Comparison of ENCODE assay signal across 8 cellular contexts in the genomic region with DNA sequence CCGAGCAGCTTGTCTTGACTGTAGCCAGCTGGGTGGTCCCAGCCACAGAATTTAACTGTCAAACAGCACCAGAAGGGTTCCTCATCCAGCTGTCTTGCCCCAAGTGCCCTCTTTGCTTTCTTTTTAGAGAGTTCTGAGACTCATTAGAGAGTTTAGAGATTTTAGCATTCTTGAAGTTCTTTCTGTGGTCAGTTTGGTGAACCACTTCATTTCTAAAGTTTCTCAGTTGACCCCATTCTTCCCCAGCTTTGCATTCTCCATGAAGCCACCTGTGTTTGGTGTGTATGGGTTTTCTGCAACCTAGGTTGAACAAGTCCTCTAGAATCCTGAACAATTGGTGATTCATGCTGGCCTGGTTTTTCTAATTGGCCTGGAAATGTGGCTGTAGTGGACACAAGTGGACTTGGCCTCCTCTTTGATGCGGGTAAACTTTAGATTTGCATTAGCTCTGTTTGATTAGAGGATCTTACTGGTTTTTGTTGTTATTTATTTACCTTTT. TPM values are rescaled to one million over a fixed set of nuclear protein-coding genes. Genes with fewer than 3 reads are reported as not detected.
DNase-seq lines count a peak whose midpoint lies in the region; ATAC-seq and TF ChIP-seq lines count a peak whose summit lies in the region.

No MANE protein-coding gene starts in this region.

- POLR2A ChIA-PET in Caco-2 (lab: Charles Lee), result interaction anchor here (0.6 kb wide), 1 partner anchor 34 kb away, joined by 3 read pairs; no protein-coding TSS in a partner anchor

- H3K27ac Mint-ChIP-seq in Caco-2 (ENCODE audit: unreplicated experiment), result peak overlapping the region; percentile 53
- H3K27ac Mint-ChIP-seq in effector memory CD8-positive, alpha-beta T cell, result peak overlapping the region in 1 of 2 donors; percentile 81
- peak overlapping the region; percentile 30 for H3K27ac Mint-ChIP-seq in stimulated activated memory B cell treated with anti-CD40 and anti-IgM and Interleukin-4, amounts not matched to agents 10 μg/mL and 1 μg/mL and 100 μg/mL, for 72 hours

- BruUV-seq in Caco-2 (replicated peaks; lab: Mats Ljungman, UMichigan), result no TSS peak

- no peak for DNase-seq in Caco-2
- no peak for DNase-seq in effector memory CD8-positive, alpha-beta T cell
- DNase-seq in NCI-H2081 treated with DMSO at 0.1 percent for 48 hours (lab: John Stamatoyannopoulos, UW), result no peak
- DNase-seq in vagina (ENCODE audit: extremely low spot score in 2 of 2), result no peak
- DNase-seq in activated T-cell treated with anti-CD3 and anti-CD28 coated beads, Interleukin-2, amount 50 U/mL, for 1 hour, result no peak

- ATAC-seq in GM21447 (IDR thresholded peaks at IDR 0.05; ENCODE audit: unreplicated experiment) (peak; percentile 92), HG03575 (IDR thresholded peaks at IDR 0.05; ENCODE audit: extremely low read depth, insufficient number of reproducible peaks, low FRiP score, unreplicated experiment) (peak; percentile 85)
- peak; percentile 85 for ATAC-seq in effector memory CD8-positive, alpha-beta T cell (replicated peaks)
- peak; percentile 66 for ATAC-seq in stimulated activated memory B cell treated with anti-CD40 and anti-IgM and Interleukin-4, amounts not matched to agents 10 μg/mL and 1 μg/mL and 100 μg/mL, for 72 hours

- peaks cover 11% of the 10 kb centered on the region for H3K4me1 Mint-ChIP-seq in Caco-2 (ENCODE audit: low read depth, unreplicated experiment)
- peaks cover 3 to 20% of the 10 kb centered on the region in 2 donors for H3K4me1 Mint-ChIP-seq in effector memory CD8-positive, alpha-beta T cell (ENCODE audit: low read depth in 2 of 2)
- peaks cover 70% of the 10 kb centered on the region for H3K4me1 Mint-ChIP-seq in stimulated activated memory B cell treated with anti-CD40 and anti-IgM and Interleukin-4, amounts not matched to agents 10 μg/mL and 1 μg/mL and 100 μg/mL, for 72 hours

- H3K4me3 Mint-ChIP-seq in Caco-2 (ENCODE audit: unreplicated experiment), result no peak overlapping the region
- peak overlapping the region in 1 of 2 donors; percentile 57 for H3K4me3 Mint-ChIP-seq in effector memory CD8-positive, alpha-beta T cell
- no peak overlapping the region for H3K4me3 Mint-ChIP-seq in stimulated activated memory B cell treated with anti-CD40 and anti-IgM and Interleukin-4, amounts not matched to agents 10 μg/mL and 1 μg/mL and 100 μg/mL, for 72 hours

- no peak overlapping the region for H3K4me3 ChIP-seq in Caco-2 (ENCODE audit: low read depth, low read length)
- no peak overlapping the region for H3K4me3 ChIP-seq in vagina

- peaks cover 52% of the 10 kb centered on the region for H3K36me3 Mint-ChIP-seq in Caco-2 (ENCODE audit: insufficient read depth, unreplicated experiment)
- H3K36me3 Mint-ChIP-seq in effector memory CD8-positive, alpha-beta T cell (ENCODE audit: insufficient read depth), result peaks cover 4% of the 10 kb centered on the region
- H3K36me3 Mint-ChIP-seq in stimulated activated memory B cell treated with anti-CD40 and anti-IgM and Interleukin-4, amounts not matched to agents 10 μg/mL and 1 μg/mL and 100 μg/mL, for 72 hours, result no peaks in the 10 kb centered on the region

- TF ChIP-seq CTCF in Caco-2 (IDR thresholded peaks at IDR 0.05; ENCODE audit: insufficient read depth in 1 of 2, low read depth in 1 of 2, low read length in 1 of 2, severe bottlenecking in 1 of 2, unreplicated experiment in 1 of 2) (no peak), vagina (IDR thresholded peaks at IDR 0.05) (no peak)

- no peaks in the 10 kb centered on the region for H3K27me3 Mint-ChIP-seq in Caco-2 (ENCODE audit: insufficient read depth, unreplicated experiment)
- no peaks in the 10 kb centered on the region for H3K27me3 Mint-ChIP-seq in effector memory CD8-positive, alpha-beta T cell
- H3K27me3 Mint-ChIP-seq in stimulated activated memory B cell treated with anti-CD40 and anti-IgM and Interleukin-4, amounts not matched to agents 10 μg/mL and 1 μg/mL and 100 μg/mL, for 72 hours, result no peaks in the 10 kb centered on the region

- H3K9me3 ChIP-seq in Caco-2, result no peaks in the 10 kb centered on the region
- H3K9me3 ChIP-seq in vagina, result no peaks in the 10 kb centered on the region

- intact Hi-C loops in Caco-2 (cut with micrococcal nuclease; ENCODE audit: unreplicated experiment), result no loop called here
- intact Hi-C loops in vagina (cut with DNase I), result no loop called here

- no peak overlapping the region for H3K27ac ChIP-seq in vagina

- CTCF ChIA-PET in Caco-2 (lab: Charles Lee), result interaction anchor here (0.7 to 0.8 kb wide), 2 partner anchors 24 to 80 kb away, joined by 3 to 9 read pairs; no protein-coding TSS in a partner anchor

- no peaks in the 10 kb centered on the region for H3K9me3 Mint-ChIP-seq in Caco-2 (ENCODE audit: unreplicated experiment)
- H3K9me3 Mint-ChIP-seq in effector memory CD8-positive, alpha-beta T cell, result no peaks in the 10 kb centered on the region
- no peaks in the 10 kb centered on the region for H3K9me3 Mint-ChIP-seq in stimulated activated memory B cell treated with anti-CD40 and anti-IgM and Interleukin-4, amounts not matched to agents 10 μg/mL and 1 μg/mL and 100 μg/mL, for 72 hours

- TF ChIP-seq POLR2A in vagina (IDR thresholded peaks at IDR 0.05), result no peak

- H3K4me1 ChIP-seq in Caco-2 (peaks cover 68% of the 10 kb centered on the region), vagina (peaks cover 56% of the 10 kb centered on the region)

- H3K36me3 ChIP-seq in Caco-2 (ENCODE audit: control insufficient read depth, insufficient read depth, low read length) (no peaks in the 10 kb centered on the region), vagina (no peaks in the 10 kb centered on the region)

- H3K27me3 ChIP-seq in Caco-2 (replicated peaks; ENCODE audit: control insufficient read depth, insufficient read depth, low read length) (no peaks in the 10 kb centered on the region), vagina (no peaks in the 10 kb centered on the region)

RNA-seq across cellular contexts. Expression of a gene that starts 33.7 kb away (rescaled TPM):
- total RNA-seq in Caco-2 (2022) (315 and 331 TPM in 2 replicates), vagina (147 TPM)
